ENCODE assay signal across 10 cellular contexts in genomic region chr1:162213281-162213909, GRCh38.
A peak's percentile ranks its signal among the peaks of the same experiment; 100 is the strongest.
DNase-seq lines count a peak whose midpoint lies in the region; ATAC-seq, FAIRE-seq and TF ChIP-seq lines count a peak whose summit lies in the region.
"Had no signal": no experiment of that assay in that cellular context is flagged by ENCODE, and none has a peak within 500 bp of the region (broad histone marks: within the 10 kb centered on the region; RNA-seq: fewer than 3 reads in every experiment).

No MANE protein-coding gene starts in this region.

- H2BK120ac ChIP-seq in IMR-90 (ENCODE audit: low read depth, low read length), result no peak overlapping the region

- no peak overlapping the region for H2BK15ac ChIP-seq in IMR-90 (ENCODE audit: low read depth, low read length)

- CTCF ChIA-PET in IMR-90 (lab: Yijun Ruan, JAX), result no interaction called here

- no peak overlapping the region for H3K4ac ChIP-seq in IMR-90 (ENCODE audit: low read depth, low read length)

- H3K36me3 Mint-ChIP-seq in activated T-cell treated with anti-CD3 and anti-CD28 coated beads, Interleukin-2, amount 50 U/mL, for 24 hours (ENCODE audit: low read depth), result no peaks in the 10 kb centered on the region
- H3K36me3 Mint-ChIP-seq: activated naive CD8-positive, alpha-beta T cell treated with anti-CD3 and anti-CD28 coated beads for 36 hours had no signal

- H3K56ac ChIP-seq in IMR-90 (ENCODE audit: extremely low read depth, insufficient read depth, low read length), result no peak overlapping the region

- no peak overlapping the region for H3K23ac ChIP-seq in IMR-90 (ENCODE audit: low read depth, low read length)

- no peak overlapping the region for H3K18ac ChIP-seq in IMR-90 (ENCODE audit: low read depth, low read length)

- dilution Hi-C loops in IMR-90 (cut with HindIII; ENCODE audit: low sequenced_read_pairs, unreplicated experiment), result no loop called here

- no peaks in the 10 kb centered on the region for H3K9me3 ChIP-seq in IMR-90 (ENCODE audit: control insufficient read depth, insufficient read depth, low read length)
- H3K9me3 ChIP-seq in stomach, result no peaks in the 10 kb centered on the region

- no peak for TF ChIP-seq POLR2A in IMR-90 (IDR thresholded peaks at IDR 0.05; ENCODE audit: low read depth, low read length)
- TF ChIP-seq POLR2A in stomach (IDR thresholded peaks at IDR 0.05), result no peak

- H3K4me2 ChIP-seq in IMR-90 (ENCODE audit: low read depth, low read length), result no peak overlapping the region

- no peaks in the 10 kb centered on the region for H4K20me1 ChIP-seq in IMR-90 (ENCODE audit: insufficient read depth, low read length)

- H3K4me1 Mint-ChIP-seq in activated T-cell treated with anti-CD3 and anti-CD28 coated beads, Interleukin-2, amount 50 U/mL, for 24 hours (ENCODE audit: low read depth), result no peaks in the 10 kb centered on the region
- H3K4me1 Mint-ChIP-seq: activated naive CD8-positive, alpha-beta T cell treated with anti-CD3 and anti-CD28 coated beads for 36 hours had no signal

- no peaks in the 10 kb centered on the region for H3K4me1 ChIP-seq in IMR-90 (ENCODE audit: control insufficient read depth, insufficient read depth, low read length)
- H3K4me1 ChIP-seq in stomach, result peaks cover 35 to 91% (median 65%) of the 10 kb centered on the region in 4 donors

- H3K9me1 ChIP-seq in IMR-90 (ENCODE audit: insufficient read depth, low read length), result no peaks in the 10 kb centered on the region

- DNase-seq in IMR-90 (peak; percentile 2), cerebellar cortex (ENCODE audit: low spot score) (peak; percentile 32), left colon (peak; percentile 63 to 81), stomach (peak; percentile 92), RCC 7860 (ENCODE audit: low spot score) (no peak)
- DNase-seq in activated T-cell treated with anti-CD3 and anti-CD28 coated beads, Interleukin-2, amount 50 U/mL, for 24 hours, result no peak
- DNase-seq: activated naive CD8-positive, alpha-beta T cell treated with anti-CD3 and anti-CD28 coated beads for 36 hours; DMS53 had no signal

- TF ChIP-seq RAD21 in IMR-90 (IDR thresholded peaks at IDR 0.05; ENCODE audit: low read length), result no peak

- peaks cover 20% of the 10 kb centered on the region for H3K27me3 Mint-ChIP-seq in activated T-cell treated with anti-CD3 and anti-CD28 coated beads, Interleukin-2, amount 50 U/mL, for 24 hours

- no peak overlapping the region for H3K4me3 ChIP-seq in IMR-90 (ENCODE audit: insufficient read depth, low read depth, low read length)
- H3K4me3 ChIP-seq in stomach, result no peak overlapping the region

- H3K79me1 ChIP-seq in IMR-90 (ENCODE audit: low read depth in 1 of 2, low read length in 2 of 2), result no peaks in the 10 kb centered on the region

- H2BK20ac ChIP-seq in IMR-90 (ENCODE audit: low read depth, low read length), result no peak overlapping the region

- no peak overlapping the region for H2AFZ ChIP-seq in IMR-90 (replicated peaks; ENCODE audit: low read length, poor library complexity)

- no peak for TF ChIP-seq CTCF in IMR-90 (conservative IDR thresholded peaks at IDR 0.05; ENCODE audit: low read depth, low read length)
- TF ChIP-seq CTCF in stomach (IDR thresholded peaks at IDR 0.05), result no peak

- no peak for TF ChIP-seq EP300 in stomach (IDR thresholded peaks at IDR 0.05)

- WGBS in IMR-90 (ENCODE audit: extremely low coverage in 2 of 2, insufficient read length in 1 of 2), 2 experiments, result 20% methylated on average over 1 of the region's 7 CpGs; no CpG with 5 or more reads in 1 of the 2 experiments
- WGBS in stomach, 5 donors, result 23 to 29% (median 24%) methylated on average over 7 of the region's 7 CpGs

- POLR2A ChIA-PET in IMR-90 (lab: Charles Lee; ENCODE audit: unreplicated experiment), result no interaction called here

- H2AK5ac ChIP-seq in IMR-90 (ENCODE audit: low read depth, low read length), result no peak overlapping the region

- H3K36me3 ChIP-seq in IMR-90 (ENCODE audit: control insufficient read depth, insufficient read depth, low read length) (no peaks in the 10 kb centered on the region), stomach (no peaks in the 10 kb centered on the region)

- H3K27ac ChIP-seq in IMR-90 (ENCODE audit: insufficient read depth, low read length) (no peak overlapping the region), stomach (peak overlapping the region; percentile 69 to 82 (median 77))

- no peak overlapping the region for H3K9ac ChIP-seq in IMR-90 (ENCODE audit: low read depth, low read length)

- H3K27me3 ChIP-seq in IMR-90 (ENCODE audit: control insufficient read depth, insufficient read depth, low read length), result peaks cover 6% of the 10 kb centered on the region
- H3K27me3 ChIP-seq in stomach, result no peaks in the 10 kb centered on the region

- no peaks in the 10 kb centered on the region for H3K9me3 Mint-ChIP-seq in activated T-cell treated with anti-CD3 and anti-CD28 coated beads, Interleukin-2, amount 50 U/mL, for 24 hours
- H3K9me3 Mint-ChIP-seq: activated naive CD8-positive, alpha-beta T cell treated with anti-CD3 and anti-CD28 coated beads for 36 hours had no signal

- no peak overlapping the region for H4K5ac ChIP-seq in IMR-90 (ENCODE audit: low read depth, low read length)

- H4K91ac ChIP-seq in IMR-90 (ENCODE audit: insufficient read depth, low read depth, low read length), result no peak overlapping the region

- H3K4me3 Mint-ChIP-seq in activated T-cell treated with anti-CD3 and anti-CD28 coated beads, Interleukin-2, amount 50 U/mL, for 24 hours, result no peak overlapping the region
- H3K4me3 Mint-ChIP-seq: activated naive CD8-positive, alpha-beta T cell treated with anti-CD3 and anti-CD28 coated beads for 36 hours had no signal

- H2AK9ac ChIP-seq in IMR-90 (replicated peaks; ENCODE audit: low read depth, low read length, poor library complexity), result no peak overlapping the region

- H4K8ac ChIP-seq in IMR-90 (ENCODE audit: low read depth in 2 of 2, low read length in 2 of 2), result no peak overlapping the region

- H3K14ac ChIP-seq in IMR-90 (replicated peaks; ENCODE audit: low read depth, low read length), result no peak overlapping the region

- FAIRE-seq in RCC 7860 (lab: Jason Lieb, UNC), result no peak

- no peak; the same call in 1 of the 2 replicates for ATAC-seq in IMR-90 (ENCODE audit: low read depth)
- ATAC-seq in left colon, result peak; percentile 59
- ATAC-seq in HG02973 (IDR thresholded peaks at IDR 0.05; ENCODE audit: unreplicated experiment), result no peak
- ATAC-seq in GM21737 (IDR thresholded peaks at IDR 0.05; ENCODE audit: unreplicated experiment), result no peak

- in situ Hi-C loops in IMR-90 (cut with MboI; ENCODE audit: low sequenced_read_pairs), result no loop called here

- no peak overlapping the region for H3K27ac Mint-ChIP-seq in activated T-cell treated with anti-CD3 and anti-CD28 coated beads, Interleukin-2, amount 50 U/mL, for 24 hours
- H3K27ac Mint-ChIP-seq: activated naive CD8-positive, alpha-beta T cell treated with anti-CD3 and anti-CD28 coated beads for 36 hours had no signal

- no peak overlapping the region for H2BK5ac ChIP-seq in IMR-90 (ENCODE audit: low read depth, low read length, poor library complexity, severe bottlenecking)

- intact Hi-C loops in IMR-90 (cut with micrococcal nuclease), result no loop called here
- intact Hi-C loops in left colon (cut with DNase I, micrococcal nuclease), result no loop called here
- intact Hi-C loops in stomach (cut with DNase I; ENCODE audit: low total_unique reads), result no loop called here

- BruUV-seq in IMR-90 (replicated peaks; lab: Mats Ljungman, UMichigan), result no TSS peak

TF ChIP-seq in IMR-90, 13 proteins besides CTCF, POLR2A, EP300 and RAD21:
- no peak for TF ChIP-seq FOS (IDR thresholded peaks at IDR 0.05; ENCODE audit: low read depth, low read length)
- TF ChIP-seq RFX5 (IDR thresholded peaks at IDR 0.05; ENCODE audit: low read depth, low read length), result no peak
- TF ChIP-seq RCOR1 (IDR thresholded peaks at IDR 0.05; ENCODE audit: insufficient replicate concordance, low read length), result no peak
- no peak for TF ChIP-seq CHD1 (IDR thresholded peaks at IDR 0.05; ENCODE audit: low read depth, low read length)
- TF ChIP-seq BHLHE40 (IDR thresholded peaks at IDR 0.05; ENCODE audit: low read depth, low read length), result no peak

Comparison
In these comparisons a context has a peak if more than half of its experiments do, and no peak if none do; other contexts are left out.
1. DNase-seq: peak in IMR-90 (single experiment), cerebellar cortex (single experiment), left colon (2 of 2) and stomach (single experiment); none in activated T-cell treated with anti-CD3 and anti-CD28 coated beads, Interleukin-2, amount 50 U/mL, for 24 hours (single experiment) and RCC 7860 (single experiment).